Comparison of ENCODE assay signal across 1 cellular context in genomic region chr19:45404557-45405434, GRCh38.
A peak's percentile ranks its signal among the peaks of the same experiment; 100 is the strongest.
TF ChIP-seq lines count a peak whose summit lies in the region.

A gene with protein sequence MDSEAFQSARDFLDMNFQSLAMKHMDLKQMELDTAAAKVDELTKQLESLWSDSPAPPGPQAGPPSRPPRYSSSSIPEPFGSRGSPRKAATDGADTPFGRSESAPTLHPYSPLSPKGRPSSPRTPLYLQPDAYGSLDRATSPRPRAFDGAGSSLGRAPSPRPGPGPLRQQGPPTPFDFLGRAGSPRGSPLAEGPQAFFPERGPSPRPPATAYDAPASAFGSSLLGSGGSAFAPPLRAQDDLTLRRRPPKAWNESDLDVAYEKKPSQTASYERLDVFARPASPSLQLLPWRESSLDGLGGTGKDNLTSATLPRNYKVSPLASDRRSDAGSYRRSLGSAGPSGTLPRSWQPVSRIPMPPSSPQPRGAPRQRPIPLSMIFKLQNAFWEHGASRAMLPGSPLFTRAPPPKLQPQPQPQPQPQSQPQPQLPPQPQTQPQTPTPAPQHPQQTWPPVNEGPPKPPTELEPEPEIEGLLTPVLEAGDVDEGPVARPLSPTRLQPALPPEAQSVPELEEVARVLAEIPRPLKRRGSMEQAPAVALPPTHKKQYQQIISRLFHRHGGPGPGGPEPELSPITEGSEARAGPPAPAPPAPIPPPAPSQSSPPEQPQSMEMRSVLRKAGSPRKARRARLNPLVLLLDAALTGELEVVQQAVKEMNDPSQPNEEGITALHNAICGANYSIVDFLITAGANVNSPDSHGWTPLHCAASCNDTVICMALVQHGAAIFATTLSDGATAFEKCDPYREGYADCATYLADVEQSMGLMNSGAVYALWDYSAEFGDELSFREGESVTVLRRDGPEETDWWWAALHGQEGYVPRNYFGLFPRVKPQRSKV (minus strand): TSS chr19:45405069. CDS start chr19:45398318, 6,751 bp downstream.

TF ChIP-seq in WTC11, 78 proteins besides CTCF, POLR2A, EP300 and RAD21 (continued from another document):
- TF ChIP-seq PRDM15 (CRISPR knock-in tag; IDR thresholded peaks at IDR 0.05) (peak; percentile 78), ZNF138 (CRISPR knock-in tag; conservative IDR thresholded peaks at IDR 0.05) (no peak), ZBTB43 (CRISPR knock-in tag; IDR thresholded peaks at IDR 0.05) (no peak), NR2C2 (CRISPR knock-in tag; IDR thresholded peaks at IDR 0.05) (no peak), HMGXB4 (CRISPR knock-in tag; IDR thresholded peaks at IDR 0.05) (peak; percentile 58; the same call in 1 of the 2 replicates), ZNF121 (CRISPR knock-in tag; IDR thresholded peaks at IDR 0.05) (peak; percentile 99), ELF4 (CRISPR knock-in tag; IDR thresholded peaks at IDR 0.05; ENCODE audit: low read depth) (no peak), SP1 (CRISPR knock-in tag; conservative IDR thresholded peaks at IDR 0.05) (peak; percentile 85), SOX15 (CRISPR knock-in tag; IDR thresholded peaks at IDR 0.05) (no peak), ZNF671 (CRISPR knock-in tag; IDR thresholded peaks at IDR 0.05) (0 out of 2 replicates have a peak, but pooled peaks have one; percentile 45), NFE2L1 (CRISPR knock-in tag; IDR thresholded peaks at IDR 0.05) (no peak), ZNF317 (CRISPR knock-in tag; IDR thresholded peaks at IDR 0.05; ENCODE audit: borderline replicate concordance, low read depth) (no peak), ZNF232 (CRISPR knock-in tag; IDR thresholded peaks at IDR 0.05) (no peak), ESRRA (CRISPR knock-in tag; IDR thresholded peaks at IDR 0.05; ENCODE audit: borderline replicate concordance) (no peak), NR1H2 (CRISPR knock-in tag; IDR thresholded peaks at IDR 0.05) (no peak)
- TF ChIP-seq, protein P1, sequence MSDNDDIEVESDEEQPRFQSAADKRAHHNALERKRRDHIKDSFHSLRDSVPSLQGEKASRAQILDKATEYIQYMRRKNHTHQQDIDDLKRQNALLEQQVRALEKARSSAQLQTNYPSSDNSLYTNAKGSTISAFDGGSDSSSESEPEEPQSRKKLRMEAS (CRISPR knock-in tag; IDR thresholded peaks at IDR 0.05), result peak; percentile 22; the same call in 1 of the 2 replicates
- TF ChIP-seq, protein P2, sequence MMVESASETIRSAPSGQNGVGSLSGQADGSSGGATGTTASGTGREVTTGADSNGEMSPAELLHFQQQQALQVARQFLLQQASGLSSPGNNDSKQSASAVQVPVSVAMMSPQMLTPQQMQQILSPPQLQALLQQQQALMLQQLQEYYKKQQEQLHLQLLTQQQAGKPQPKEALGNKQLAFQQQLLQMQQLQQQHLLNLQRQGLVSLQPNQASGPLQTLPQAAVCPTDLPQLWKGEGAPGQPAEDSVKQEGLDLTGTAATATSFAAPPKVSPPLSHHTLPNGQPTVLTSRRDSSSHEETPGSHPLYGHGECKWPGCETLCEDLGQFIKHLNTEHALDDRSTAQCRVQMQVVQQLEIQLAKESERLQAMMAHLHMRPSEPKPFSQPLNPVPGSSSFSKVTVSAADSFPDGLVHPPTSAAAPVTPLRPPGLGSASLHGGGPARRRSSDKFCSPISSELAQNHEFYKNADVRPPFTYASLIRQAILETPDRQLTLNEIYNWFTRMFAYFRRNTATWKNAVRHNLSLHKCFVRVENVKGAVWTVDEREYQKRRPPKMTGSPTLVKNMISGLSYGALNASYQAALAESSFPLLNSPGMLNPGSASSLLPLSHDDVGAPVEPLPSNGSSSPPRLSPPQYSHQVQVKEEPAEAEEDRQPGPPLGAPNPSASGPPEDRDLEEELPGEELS (CRISPR knock-in tag; IDR thresholded peaks at IDR 0.05), result no peak
